Comparison of ENCODE assay signal across 2 cellular contexts in genomic region chr3:72397586-72397985, GRCh38.
TF ChIP-seq lines count a peak whose summit lies in the region.

No MANE protein-coding gene starts in this region.

TF ChIP-seq in SK-N-SH, 30 proteins besides CTCF, POLR2A, EP300 and RAD21 (continued from another document):
- TF ChIP-seq REST (IDR thresholded peaks at IDR 0.05; ENCODE audit: low read depth, low read length): peak; percentile 89

TF ChIP-seq in SK-N-SH treated with all-trans-retinoic acid at 6 μM for 48 hours, 23 proteins besides CTCF, POLR2A, EP300 and RAD21 (continued from another document):
- TF ChIP-seq PATZ1 (CRISPR knock-in tag; IDR thresholded peaks at IDR 0.05; ENCODE audit: borderline replicate concordance): no peak
- no peak for TF ChIP-seq TSHZ2 (CRISPR knock-in tag; IDR thresholded peaks at IDR 0.05)
- TF ChIP-seq ZFP30 (CRISPR knock-in tag; IDR thresholded peaks at IDR 0.05): no peak
- TF ChIP-seq ZNF70 (CRISPR knock-in tag; IDR thresholded peaks at IDR 0.05): no peak
- TF ChIP-seq SNAI2 (CRISPR knock-in tag; IDR thresholded peaks at IDR 0.05): no peak
- TF ChIP-seq ISL1 (CRISPR knock-in tag; IDR thresholded peaks at IDR 0.05): no peak
- TF ChIP-seq POU6F1 (CRISPR knock-in tag; IDR thresholded peaks at IDR 0.05; ENCODE audit: borderline replicate concordance, low read depth): no peak
- no peak for TF ChIP-seq CREB5 (CRISPR knock-in tag; IDR thresholded peaks at IDR 0.05; ENCODE audit: low read depth)
- TF ChIP-seq ZNF565 (CRISPR knock-in tag; conservative IDR thresholded peaks at IDR 0.05; ENCODE audit: low read depth): no peak
- no peak for TF ChIP-seq OSR1 (CRISPR knock-in tag; IDR thresholded peaks at IDR 0.05)
- no peak for TF ChIP-seq ARNTL (CRISPR knock-in tag; IDR thresholded peaks at IDR 0.05; ENCODE audit: borderline replicate concordance, low read depth)
- TF ChIP-seq BACH2 (CRISPR knock-in tag; IDR thresholded peaks at IDR 0.05; ENCODE audit: borderline replicate concordance): no peak
